ENCODE assay signal across 15 cellular contexts in the genomic region with DNA sequence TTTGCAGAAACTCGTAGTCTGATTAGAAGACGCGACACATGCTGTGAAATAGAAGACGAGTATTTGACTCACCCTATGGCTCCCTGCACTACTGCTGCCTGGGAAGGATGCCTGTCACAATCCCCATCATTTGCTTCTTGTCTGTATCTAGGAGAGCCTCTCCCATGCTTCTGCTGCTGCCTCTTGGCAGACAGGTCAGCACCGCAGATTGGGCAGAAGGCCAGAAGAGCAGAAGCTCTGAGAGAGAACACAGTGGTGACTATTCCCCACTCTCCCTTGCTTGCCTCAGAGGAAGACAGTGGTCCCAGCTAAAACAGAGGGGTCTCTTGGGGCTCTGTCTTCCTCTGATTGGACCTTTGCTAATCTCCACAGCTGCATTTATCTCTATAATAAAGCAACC.
"Had no signal": no experiment of that assay in that cellular context is flagged by ENCODE, and none has a peak within 500 bp of the region (broad histone marks: within the 10 kb centered on the region; RNA-seq: fewer than 3 reads in every experiment).

No MANE protein-coding gene starts in this region.

- H3K4me1 ChIP-seq: sigmoid colon, upper lobe of right lung had no signal

- DNase-seq: activated effector memory CD4-positive, alpha-beta T cell treated with Interleukin-2 at 50 U/mL for 16 hours; activated T-cell treated with anti-CD3 and anti-CD28 coated beads, Interleukin-2, amount 50 U/mL, for 24 hours; amniotic stem cell; dermis blood vessel endothelial cell; endodermal cell; erythroblast; left colon; natural killer cell; sigmoid colon; stimulated activated CD4-positive, alpha-beta T cell treated with anti-CD3 and anti-CD28 coated beads, Interleukin-2, amount 100 ng/mL, for 48 hours; stimulated activated naive CD8-positive, alpha-beta T cell treated with anti-CD3 and anti-CD28 coated beads, Interleukin-15, Interleukin-2, amounts not matched to agents 100 U/mL and 50 U/mL, for 24 hours; T-helper 17 cell; upper lobe of right lung had no signal

- ATAC-seq: activated CD4-positive, CD25-positive, alpha-beta regulatory T cell treated with anti-CD3 and anti-CD28 coated beads, Interleukin-2, amount 50 U/mL, for 24 hours; left colon; natural killer cell; stimulated activated naive CD8-positive, alpha-beta T cell treated with anti-CD3 and anti-CD28 coated beads, Interleukin-15, Interleukin-2, amounts not matched to agents 100 U/mL and 50 U/mL, for 24 hours; T-helper 17 cell; upper lobe of right lung had no signal

- H3K27me3 ChIP-seq: sigmoid colon, upper lobe of right lung had no signal

- H3K27ac ChIP-seq: sigmoid colon, suprapubic skin, upper lobe of right lung had no signal

- H3K9me3 ChIP-seq: sigmoid colon, suprapubic skin, upper lobe of right lung had no signal

- H3K4me3 ChIP-seq: sigmoid colon, suprapubic skin, upper lobe of right lung had no signal

- H3K36me3 ChIP-seq: sigmoid colon, suprapubic skin, upper lobe of right lung had no signal
